In the genomic region with DNA sequence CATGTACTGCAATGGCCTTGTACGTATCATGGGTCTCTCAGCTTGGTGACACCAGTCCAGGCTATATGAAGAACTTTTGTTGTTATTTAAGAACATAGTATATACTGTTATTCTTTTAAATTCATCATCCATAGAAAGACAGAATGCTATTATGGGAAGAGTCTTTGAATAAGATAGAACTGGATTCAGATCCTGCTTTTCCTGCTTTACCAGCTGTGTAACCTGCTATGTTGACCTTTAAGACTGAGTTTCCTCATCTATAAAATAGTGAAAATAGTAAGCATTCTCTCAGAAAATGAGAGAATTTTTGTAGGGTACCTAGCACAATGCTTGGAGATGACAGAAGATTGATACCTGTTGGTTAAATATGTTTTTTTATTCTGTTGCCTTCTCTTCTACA, we compare ENCODE assay signal across 25 cellular contexts.
"Had no signal": no experiment of that assay in that cellular context is flagged by ENCODE, and none has a peak within 500 bp of the region (broad histone marks: within the 10 kb centered on the region; RNA-seq: fewer than 3 reads in every experiment).

No MANE protein-coding gene starts in this region.

- H3K4me3 ChIP-seq: esophagus muscularis mucosa, gastroesophageal sphincter, heart right ventricle, left lung, mucosa of descending colon, neural progenitor cell, psoas muscle, skin epidermis, spleen, thoracic aorta, tibial nerve, vagina had no signal

- H3K27me3 Mint-ChIP-seq: effector memory CD8-positive, alpha-beta T cell; naive B cell; stimulated activated memory B cell treated with anti-CD40 and anti-IgM and Interleukin-4, amounts not matched to agents 10 μg/mL and 1 μg/mL and 100 μg/mL, for 72 hours had no signal

- H3K9me3 ChIP-seq: esophagus muscularis mucosa, gastroesophageal sphincter, heart right ventricle, left lung, mucosa of descending colon, psoas muscle, spleen, thoracic aorta, tibial nerve, vagina had no signal

- H3K36me3 Mint-ChIP-seq: naive B cell; natural killer cell treated with Interleukin-12 subunit alpha and Interleukin-12 subunit beta and Interleukin-15 and Interleukin-18, amount 100 ng/mL, for 72 hours; neural progenitor cell; stimulated activated memory B cell treated with anti-CD40 and anti-IgM and Interleukin-4, amounts not matched to agents 10 μg/mL and 1 μg/mL and 100 μg/mL, for 72 hours had no signal

- H3K27ac Mint-ChIP-seq: effector memory CD8-positive, alpha-beta T cell; mesothelial cell of epicardium; natural killer cell treated with Interleukin-12 subunit alpha and Interleukin-12 subunit beta and Interleukin-15 and Interleukin-18, amount 100 ng/mL, for 72 hours; neural progenitor cell; stimulated activated memory B cell treated with anti-CD40 and anti-IgM and Interleukin-4, amounts not matched to agents 10 μg/mL and 1 μg/mL and 100 μg/mL, for 72 hours had no signal

- H3K36me3 ChIP-seq: esophagus muscularis mucosa, gastroesophageal sphincter, heart right ventricle, left lung, neural progenitor cell, spleen, thoracic aorta, tibial nerve, vagina had no signal

- H3K9me3 Mint-ChIP-seq: effector memory CD8-positive, alpha-beta T cell; naive B cell; natural killer cell treated with Interleukin-12 subunit alpha and Interleukin-12 subunit beta and Interleukin-15 and Interleukin-18, amount 100 ng/mL, for 72 hours; stimulated activated memory B cell treated with anti-CD40 and anti-IgM and Interleukin-4, amounts not matched to agents 10 μg/mL and 1 μg/mL and 100 μg/mL, for 72 hours had no signal

- DNase-seq: cortex of kidney; effector memory CD8-positive, alpha-beta T cell; foreskin keratinocyte; heart right ventricle; hippocampal formation; left cardiac atrium; left lung; mesenchymal stem cell; mucosa of descending colon; naive B cell; psoas muscle; right cardiac atrium; spleen; stimulated activated CD4-positive, alpha-beta T cell treated with anti-CD3 and anti-CD28 coated beads, Interleukin-4, amount 100 ng/mL, for 4 hours; stimulated activated naive CD8-positive, alpha-beta T cell treated with anti-CD3 and anti-CD28 coated beads, Interleukin-15, Interleukin-2, amounts not matched to agents 100 U/mL and 50 U/mL, for 24 hours had no signal

- H3K27me3 ChIP-seq: esophagus muscularis mucosa, foreskin keratinocyte, gastroesophageal sphincter, heart right ventricle, left lung, neural progenitor cell, spleen, tibial nerve, vagina had no signal

- H3K27ac ChIP-seq: esophagus muscularis mucosa, foreskin keratinocyte, gastroesophageal sphincter, heart right ventricle, left lung, neural progenitor cell, psoas muscle, skin epidermis, spleen, thoracic aorta, tibial nerve, vagina had no signal

- H3K4me1 Mint-ChIP-seq: neural progenitor cell; stimulated activated memory B cell treated with anti-CD40 and anti-IgM and Interleukin-4, amounts not matched to agents 10 μg/mL and 1 μg/mL and 100 μg/mL, for 72 hours had no signal

- H3K4me1 ChIP-seq: esophagus muscularis mucosa, foreskin keratinocyte, gastroesophageal sphincter, heart right ventricle, left lung, neural progenitor cell, psoas muscle, spleen, tibial nerve, vagina had no signal

- H3K4me3 Mint-ChIP-seq: effector memory CD8-positive, alpha-beta T cell; mesothelial cell of epicardium; naive B cell; natural killer cell treated with Interleukin-12 subunit alpha and Interleukin-12 subunit beta and Interleukin-15 and Interleukin-18, amount 100 ng/mL, for 72 hours; neural progenitor cell; stimulated activated memory B cell treated with anti-CD40 and anti-IgM and Interleukin-4, amounts not matched to agents 10 μg/mL and 1 μg/mL and 100 μg/mL, for 72 hours had no signal
